Comparison of ENCODE assay signal across 1 cellular context in the genomic region with DNA sequence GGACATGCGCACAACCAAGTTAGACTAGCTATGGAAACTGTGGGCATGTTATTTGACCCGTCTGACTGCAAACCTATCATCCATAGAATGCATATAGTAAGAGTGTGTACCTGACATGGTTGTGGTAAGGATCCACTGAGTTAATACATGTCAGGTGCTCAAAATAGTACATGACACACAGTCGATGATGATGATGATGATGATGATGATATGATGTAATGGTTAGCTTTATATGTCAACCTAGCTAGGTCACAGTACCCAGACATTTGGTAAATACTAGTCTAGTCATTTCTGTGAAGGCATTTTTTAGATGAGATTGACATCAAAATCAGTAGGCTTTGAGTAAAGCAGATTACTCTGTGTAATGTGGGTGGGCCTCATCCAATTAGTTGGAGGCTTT.
A peak's percentile ranks its signal among the peaks of the same experiment; 100 is the strongest.
TF ChIP-seq lines count a peak whose summit lies in the region.

No MANE protein-coding gene starts in this region.

TF ChIP-seq in HepG2, 621 proteins besides CTCF, POLR2A, EP300 and RAD21 (continued from another document):
- TF ChIP-seq DMAP1 (CRISPR knock-in tag; IDR thresholded peaks at IDR 0.05) (no peak), POLR2G (IDR thresholded peaks at IDR 0.05; ENCODE audit: low read depth, low read length) (no peak), RELA (CRISPR knock-in tag; IDR thresholded peaks at IDR 0.05) (no peak), CREB1 (IDR thresholded peaks at IDR 0.05) (peak; percentile 83), CREB1 (CRISPR knock-in tag; IDR thresholded peaks at IDR 0.05) (no peak), HOXA3 (CRISPR knock-in tag; IDR thresholded peaks at IDR 0.05) (no peak)
- TF ChIP-seq, protein P1, sequence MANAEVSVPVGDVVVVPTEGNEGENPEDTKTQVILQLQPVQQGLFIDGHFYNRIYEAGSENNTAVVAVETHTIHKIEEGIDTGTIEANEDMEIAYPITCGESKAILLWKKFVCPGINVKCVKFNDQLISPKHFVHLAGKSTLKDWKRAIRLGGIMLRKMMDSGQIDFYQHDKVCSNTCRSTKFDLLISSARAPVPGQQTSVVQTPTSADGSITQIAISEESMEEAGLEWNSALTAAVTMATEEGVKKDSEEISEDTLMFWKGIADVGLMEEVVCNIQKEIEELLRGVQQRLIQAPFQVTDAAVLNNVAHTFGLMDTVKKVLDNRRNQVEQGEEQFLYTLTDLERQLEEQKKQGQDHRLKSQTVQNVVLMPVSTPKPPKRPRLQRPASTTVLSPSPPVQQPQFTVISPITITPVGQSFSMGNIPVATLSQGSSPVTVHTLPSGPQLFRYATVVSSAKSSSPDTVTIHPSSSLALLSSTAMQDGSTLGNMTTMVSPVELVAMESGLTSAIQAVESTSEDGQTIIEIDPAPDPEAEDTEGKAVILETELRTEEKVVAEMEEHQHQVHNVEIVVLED (CRISPR knock-in tag; IDR thresholded peaks at IDR 0.05; ENCODE audit: borderline replicate concordance), result no peak
- TF ChIP-seq, protein P2, sequence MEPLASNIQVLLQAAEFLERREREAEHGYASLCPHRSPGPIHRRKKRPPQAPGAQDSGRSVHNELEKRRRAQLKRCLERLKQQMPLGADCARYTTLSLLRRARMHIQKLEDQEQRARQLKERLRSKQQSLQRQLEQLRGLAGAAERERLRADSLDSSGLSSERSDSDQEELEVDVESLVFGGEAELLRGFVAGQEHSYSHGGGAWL (CRISPR knock-in tag; IDR thresholded peaks at IDR 0.05), result no peak
- TF ChIP-seq, protein P3, sequence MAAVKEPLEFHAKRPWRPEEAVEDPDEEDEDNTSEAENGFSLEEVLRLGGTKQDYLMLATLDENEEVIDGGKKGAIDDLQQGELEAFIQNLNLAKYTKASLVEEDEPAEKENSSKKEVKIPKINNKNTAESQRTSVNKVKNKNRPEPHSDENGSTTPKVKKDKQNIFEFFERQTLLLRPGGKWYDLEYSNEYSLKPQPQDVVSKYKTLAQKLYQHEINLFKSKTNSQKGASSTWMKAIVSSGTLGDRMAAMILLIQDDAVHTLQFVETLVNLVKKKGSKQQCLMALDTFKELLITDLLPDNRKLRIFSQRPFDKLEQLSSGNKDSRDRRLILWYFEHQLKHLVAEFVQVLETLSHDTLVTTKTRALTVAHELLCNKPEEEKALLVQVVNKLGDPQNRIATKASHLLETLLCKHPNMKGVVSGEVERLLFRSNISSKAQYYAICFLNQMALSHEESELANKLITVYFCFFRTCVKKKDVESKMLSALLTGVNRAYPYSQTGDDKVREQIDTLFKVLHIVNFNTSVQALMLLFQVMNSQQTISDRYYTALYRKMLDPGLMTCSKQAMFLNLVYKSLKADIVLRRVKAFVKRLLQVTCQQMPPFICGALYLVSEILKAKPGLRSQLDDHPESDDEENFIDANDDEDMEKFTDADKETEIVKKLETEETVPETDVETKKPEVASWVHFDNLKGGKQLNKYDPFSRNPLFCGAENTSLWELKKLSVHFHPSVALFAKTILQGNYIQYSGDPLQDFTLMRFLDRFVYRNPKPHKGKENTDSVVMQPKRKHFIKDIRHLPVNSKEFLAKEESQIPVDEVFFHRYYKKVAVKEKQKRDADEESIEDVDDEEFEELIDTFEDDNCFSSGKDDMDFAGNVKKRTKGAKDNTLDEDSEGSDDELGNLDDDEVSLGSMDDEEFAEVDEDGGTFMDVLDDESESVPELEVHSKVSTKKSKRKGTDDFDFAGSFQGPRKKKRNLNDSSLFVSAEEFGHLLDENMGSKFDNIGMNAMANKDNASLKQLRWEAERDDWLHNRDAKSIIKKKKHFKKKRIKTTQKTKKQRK (IDR thresholded peaks at IDR 0.05; ENCODE audit: low read length), result no peak
